Comparison of ENCODE assay signal across 17 cellular contexts in the genomic region with DNA sequence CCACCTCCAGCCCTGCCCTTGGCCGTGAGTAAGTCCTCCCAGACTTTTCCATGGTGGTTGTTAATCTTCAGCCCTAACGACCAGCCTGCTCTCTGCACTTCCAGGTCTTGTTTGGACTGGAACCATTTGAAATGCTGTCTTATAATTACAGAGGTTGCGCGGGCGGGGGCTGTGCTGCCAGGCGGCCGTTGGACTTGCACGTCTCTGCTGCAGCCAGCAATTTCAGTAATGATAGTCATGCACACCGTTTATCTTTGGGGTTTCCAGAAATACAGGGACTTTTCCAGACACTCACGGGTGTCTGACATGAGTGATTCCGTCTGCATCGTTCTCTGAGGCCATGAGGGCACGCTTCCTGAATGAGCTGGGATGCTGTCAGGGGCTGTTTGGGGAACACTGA.
"Had no signal": no experiment of that assay in that cellular context is flagged by ENCODE, and none has a peak within 500 bp of the region (broad histone marks: within the 10 kb centered on the region; RNA-seq: fewer than 3 reads in every experiment).

No MANE protein-coding gene starts in this region.

- H3K4me1 Mint-ChIP-seq: stimulated activated naive B cell treated with anti-CD40 and anti-IgM and Interleukin-4, amounts not matched to agents 10 μg/mL and 1 μg/mL and 100 μg/mL, for 72 hours; T-helper 17 cell had no signal

- DNase-seq: activated CD4-positive, alpha-beta T cell treated with anti-CD3 and anti-CD28 coated beads for 1 hour; activated effector memory CD4-positive, alpha-beta T cell treated with anti-CD3 and anti-CD28 coated beads, Interleukin-2, amount 50 U/mL, for 16 hours; activated naive CD4-positive, alpha-beta T cell treated with anti-CD3 and anti-CD28 coated beads, Interleukin-2, amount 50 U/mL, for 16 hours; activated T-cell treated with anti-CD3 and anti-CD28 coated beads, Interleukin-2, amount 50 U/mL, for 72 hours; brain microvascular endothelial cell; cerebellar nuclear complex; cortex of kidney; erythroblast; gastrocnemius medialis; mammary epithelial cell; ovary; sigmoid colon; stimulated activated naive B cell treated with anti-CD40 and anti-IgM and Interleukin-4, amounts not matched to agents 10 μg/mL and 1 μg/mL and 100 μg/mL, for 72 hours; T-helper 17 cell; WERI-Rb-1 had no signal

- H3K4me3 ChIP-seq: gastrocnemius medialis, ovary, sigmoid colon, thoracic aorta had no signal

- H3K36me3 ChIP-seq: brain microvascular endothelial cell, gastrocnemius medialis, ovary, sigmoid colon, thoracic aorta, WERI-Rb-1 had no signal

- H3K9me3 ChIP-seq: gastrocnemius medialis, ovary, sigmoid colon, thoracic aorta had no signal

- H3K27ac ChIP-seq: brain microvascular endothelial cell, gastrocnemius medialis, ovary, sigmoid colon, thoracic aorta, WERI-Rb-1 had no signal

- H3K4me1 ChIP-seq: gastrocnemius medialis had no signal

- ATAC-seq: activated T-cell treated with anti-CD3 and anti-CD28 coated beads, Interleukin-2, amount 50 U/mL, for 72 hours; gastrocnemius medialis; left colon; stimulated activated naive B cell treated with anti-CD40 and anti-IgM and Interleukin-4, amounts not matched to agents 10 μg/mL and 1 μg/mL and 100 μg/mL, for 72 hours; T-helper 17 cell had no signal

- H3K27me3 ChIP-seq: ovary, sigmoid colon had no signal

- H3K36me3 Mint-ChIP-seq: stimulated activated naive B cell treated with anti-CD40 and anti-IgM and Interleukin-4, amounts not matched to agents 10 μg/mL and 1 μg/mL and 100 μg/mL, for 72 hours had no signal

- H3K4me3 Mint-ChIP-seq: activated T-cell treated with anti-CD3 and anti-CD28 coated beads, Interleukin-2, amount 50 U/mL, for 72 hours; stimulated activated naive B cell treated with anti-CD40 and anti-IgM and Interleukin-4, amounts not matched to agents 10 μg/mL and 1 μg/mL and 100 μg/mL, for 72 hours; T-helper 17 cell had no signal

- H3K27ac Mint-ChIP-seq: activated T-cell treated with anti-CD3 and anti-CD28 coated beads, Interleukin-2, amount 50 U/mL, for 72 hours; stimulated activated naive B cell treated with anti-CD40 and anti-IgM and Interleukin-4, amounts not matched to agents 10 μg/mL and 1 μg/mL and 100 μg/mL, for 72 hours; T-helper 17 cell had no signal
